ENCODE assay signal across 15 cellular contexts in the genomic region with DNA sequence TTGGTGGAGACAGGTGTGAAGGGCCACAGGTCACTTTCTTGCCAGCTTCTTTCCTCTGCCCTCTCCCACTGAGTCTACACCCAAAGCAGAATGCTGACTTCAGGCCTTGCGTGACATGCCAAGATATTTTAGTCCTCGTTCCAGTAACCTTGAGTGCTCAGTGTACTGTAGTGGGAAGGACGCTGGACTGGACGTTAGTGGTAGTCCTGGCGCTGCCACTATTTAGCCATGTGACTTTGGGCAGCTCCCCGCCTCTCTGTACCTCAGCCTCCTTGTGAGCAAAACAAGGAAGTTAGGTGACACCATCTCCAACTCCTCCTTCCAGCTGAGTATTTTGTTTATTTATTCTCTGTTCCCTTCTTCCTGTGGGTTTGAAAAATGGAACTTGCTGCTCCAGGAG.
DNase-seq lines count a peak whose midpoint lies in the region; ATAC-seq and TF ChIP-seq lines count a peak whose summit lies in the region.
"Had no signal": no experiment of that assay in that cellular context is flagged by ENCODE, and none has a peak within 500 bp of the region (broad histone marks: within the 10 kb centered on the region; RNA-seq: fewer than 3 reads in every experiment).

No MANE protein-coding gene starts in this region.

- peaks cover 0 to 18% of the 10 kb centered on the region in 2 donors for H3K4me1 Mint-ChIP-seq in natural killer cell treated with Interleukin-12 subunit alpha and Interleukin-12 subunit beta and Interleukin-15 and Interleukin-18, amount 100 ng/mL, for 72 hours (ENCODE audit: low read depth in 2 of 2)

- 49 to 56% methylated on average over 6 of the region's 6 CpGs for WGBS in heart right ventricle, 2 donors

- H3K4me1 ChIP-seq in heart right ventricle (peaks cover 4 to 68% (median 57%) of the 10 kb centered on the region in 9 donors), gastrocnemius medialis (peaks cover 9 to 42% of the 10 kb centered on the region in 2 donors)
- H3K4me1 ChIP-seq: esophagus squamous epithelium had no signal

- peaks cover 0 to 8% (median 0%) of the 10 kb centered on the region in 11 donors for H3K9me3 ChIP-seq in heart right ventricle
- H3K9me3 ChIP-seq in gastrocnemius medialis: no peaks in the 10 kb centered on the region
- H3K9me3 ChIP-seq: esophagus squamous epithelium had no signal

- ATAC-seq in heart right ventricle (peak; percentile 92 to 100 (median 95)), gastrocnemius medialis (peak; percentile 99), GM18502 (IDR thresholded peaks at IDR 0.05; ENCODE audit: poor library complexity, unreplicated experiment) (no peak)
- ATAC-seq in natural killer cell treated with Interleukin-12 subunit alpha and Interleukin-12 subunit beta and Interleukin-15 and Interleukin-18, amount 100 ng/mL, for 72 hours: no peak
- ATAC-seq: activated T-cell treated with anti-CD3 and anti-CD28 coated beads, Interleukin-2, amount 50 U/mL, for 4 hours had no signal

- H3K4me3 ChIP-seq in heart right ventricle (no peak overlapping the region), gastrocnemius medialis (peak overlapping the region in 1 of 4 donors; percentile 14)
- H3K4me3 ChIP-seq: esophagus squamous epithelium had no signal

- H3K4me3 Mint-ChIP-seq in natural killer cell treated with Interleukin-12 subunit alpha and Interleukin-12 subunit beta and Interleukin-15 and Interleukin-18, amount 100 ng/mL, for 72 hours: no peak overlapping the region
- H3K4me3 Mint-ChIP-seq: activated CD4-positive, alpha-beta T cell treated with anti-CD3 and anti-CD28 coated beads, Interleukin-2, amount 10 ng/mL, durations not matched to agents 24 days and 14 days; activated T-cell treated with anti-CD3 and anti-CD28 coated beads, Interleukin-2, amount 50 U/mL, for 4 hours had no signal

- peak overlapping the region; percentile 0 to 81 (median 71) for H3K27ac ChIP-seq in heart right ventricle
- peak overlapping the region; percentile 76 to 82 (median 80) for H3K27ac ChIP-seq in gastrocnemius medialis
- H3K27ac ChIP-seq: esophagus squamous epithelium had no signal

- intact Hi-C loops in heart right ventricle (cut with DNase I): loop anchor here in 3 of 10 donors (5.0 to 10.0 kb wide), 3 partner anchors 35 to 73 kb away; no protein-coding TSS in a partner anchor
- intact Hi-C loops in gastrocnemius medialis (cut with DNase I; ENCODE audit: low total_unique reads): loop anchor here (2.0 to 5.0 kb wide), 2 partner anchors 57 to 85 kb away; partner anchors contain the start of gene FRY

- TF ChIP-seq POLR2A in gastrocnemius medialis (IDR thresholded peaks at IDR 0.05): peak in 1 of 2 donors; percentile 29

- in situ Hi-C loops in gastrocnemius medialis (cut with MboI; ENCODE audit: low sequenced_read_pairs in 4 of 4): no loop called here

- H3K36me3 ChIP-seq in heart right ventricle (peaks cover 0 to 8% (median 0%) of the 10 kb centered on the region in 9 donors), gastrocnemius medialis (no peaks in the 10 kb centered on the region)
- H3K36me3 ChIP-seq: esophagus squamous epithelium had no signal

- no peaks in the 10 kb centered on the region for H3K27me3 Mint-ChIP-seq in natural killer cell treated with Interleukin-12 subunit alpha and Interleukin-12 subunit beta and Interleukin-15 and Interleukin-18, amount 100 ng/mL, for 72 hours
- H3K27me3 Mint-ChIP-seq: activated CD4-positive, alpha-beta T cell treated with anti-CD3 and anti-CD28 coated beads, Interleukin-2, amount 10 ng/mL, durations not matched to agents 24 days and 14 days had no signal

- H3K27ac Mint-ChIP-seq in natural killer cell treated with Interleukin-12 subunit alpha and Interleukin-12 subunit beta and Interleukin-15 and Interleukin-18, amount 100 ng/mL, for 72 hours: no peak overlapping the region
- H3K27ac Mint-ChIP-seq: activated CD4-positive, alpha-beta T cell treated with anti-CD3 and anti-CD28 coated beads, Interleukin-2, amount 10 ng/mL, durations not matched to agents 24 days and 14 days had no signal

- H3K36me3 Mint-ChIP-seq in natural killer cell treated with Interleukin-12 subunit alpha and Interleukin-12 subunit beta and Interleukin-15 and Interleukin-18, amount 100 ng/mL, for 72 hours: peaks cover 12% of the 10 kb centered on the region

- no peak for TF ChIP-seq CTCF in heart right ventricle (IDR thresholded peaks at IDR 0.05)
- TF ChIP-seq CTCF in gastrocnemius medialis (IDR thresholded peaks at IDR 0.05 in 4 of 5, conservative IDR thresholded peaks at IDR 0.05 in 1 of 5): no peak

- peak; percentile 69 for DNase-seq in GF-D8 (lab: John Stamatoyannopoulos, UW)
- DNase-seq in RPMI8226: peak; percentile 31
- peak; percentile 38 to 71 for DNase-seq in heart right ventricle
- peak; percentile 80 to 91 for DNase-seq in gastrocnemius medialis
- no peak for DNase-seq in activated CD4-positive, alpha-beta T cell treated with anti-CD3 and anti-CD28 coated beads for 4 hours
- no peak for DNase-seq in natural killer cell treated with Interleukin-12 subunit alpha and Interleukin-12 subunit beta and Interleukin-15 and Interleukin-18, amount 100 ng/mL, for 72 hours (ENCODE audit: low spot score)
- no peak for DNase-seq in HUDEP-2 (lab: John Stamatoyannopoulos, UW; ENCODE audit: unreplicated experiment in 76 of 76)
- DNase-seq: activated CD4-positive, alpha-beta T cell treated with anti-CD3 and anti-CD28 coated beads, Interleukin-2, amount 10 ng/mL, durations not matched to agents 24 days and 14 days; activated T-cell treated with anti-CD3 and anti-CD28 coated beads, Interleukin-2, amount 50 U/mL, for 4 hours; cortex of kidney; esophagus squamous epithelium; hypothalamus; NCI-H1105; NCI-H226 had no signal

- H3K27me3 ChIP-seq in heart right ventricle (no peaks in the 10 kb centered on the region), gastrocnemius medialis (no peaks in the 10 kb centered on the region)
- H3K27me3 ChIP-seq: esophagus squamous epithelium had no signal

- peaks cover 3% of the 10 kb centered on the region for H3K9me3 Mint-ChIP-seq in natural killer cell treated with Interleukin-12 subunit alpha and Interleukin-12 subunit beta and Interleukin-15 and Interleukin-18, amount 100 ng/mL, for 72 hours

Comparison
In these comparisons a context has a peak if more than half of its experiments do, and no peak if none do; other contexts are left out.
1. DNase-seq: peak in GF-D8 (single experiment), RPMI8226 (single experiment), heart right ventricle (2 of 2) and gastrocnemius medialis (2 of 2); none in activated CD4-positive, alpha-beta T cell treated with anti-CD3 and anti-CD28 coated beads for 4 hours (0 of 2), natural killer cell treated with Interleukin-12 subunit alpha and Interleukin-12 subunit beta and Interleukin-15 and Interleukin-18, amount 100 ng/mL, for 72 hours (single experiment) and HUDEP-2 (0 of 76).
2. ATAC-seq: peak in heart right ventricle (8 of 8) and gastrocnemius medialis (2 of 2); none in GM18502 (single experiment) and natural killer cell treated with Interleukin-12 subunit alpha and Interleukin-12 subunit beta and Interleukin-15 and Interleukin-18, amount 100 ng/mL, for 72 hours (0 of 2).